In genomic region chr9:3516667-3517330, GRCh38 we compare ENCODE assay signal across 2 cellular contexts.
A peak's percentile ranks its signal among the peaks of the same experiment; 100 is the strongest.
TF ChIP-seq lines count a peak whose summit lies in the region.

No MANE protein-coding gene starts in this region.

TF ChIP-seq in HEK293, 187 proteins besides CTCF, POLR2A, EP300 and RAD21:
- TF ChIP-seq ZNF596 (tag by site-specific recombination; IDR thresholded peaks at IDR 0.05) = 0 out of 2 replicates have a peak, but pooled peaks have one; percentile 55
- TF ChIP-seq, protein P1, sequence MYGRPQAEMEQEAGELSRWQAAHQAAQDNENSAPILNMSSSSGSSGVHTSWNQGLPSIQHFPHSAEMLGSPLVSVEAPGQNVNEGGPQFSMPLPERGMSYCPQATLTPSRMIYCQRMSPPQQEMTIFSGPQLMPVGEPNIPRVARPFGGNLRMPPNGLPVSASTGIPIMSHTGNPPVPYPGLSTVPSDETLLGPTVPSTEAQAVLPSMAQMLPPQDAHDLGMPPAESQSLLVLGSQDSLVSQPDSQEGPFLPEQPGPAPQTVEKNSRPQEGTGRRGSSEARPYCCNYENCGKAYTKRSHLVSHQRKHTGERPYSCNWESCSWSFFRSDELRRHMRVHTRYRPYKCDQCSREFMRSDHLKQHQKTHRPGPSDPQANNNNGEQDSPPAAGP (tag by site-specific recombination; IDR thresholded peaks at IDR 0.05) = no peak

TF ChIP-seq in GM12878, 131 proteins besides CTCF, POLR2A, EP300 and RAD21:
- TF ChIP-seq SRF (IDR thresholded peaks at IDR 0.05; ENCODE audit: low read depth in 2 of 2, low read length in 2 of 2) (no peak), YBX1 (IDR thresholded peaks at IDR 0.05) (no peak), BACH1 (IDR thresholded peaks at IDR 0.05; ENCODE audit: borderline replicate concordance) (no peak), ZNF384 (IDR thresholded peaks at IDR 0.05; ENCODE audit: borderline replicate concordance, low read depth, low read length) (no peak), RELB (IDR thresholded peaks at IDR 0.05; ENCODE audit: low read depth) (no peak), PML (IDR thresholded peaks at IDR 0.05; ENCODE audit: low read length) (no peak), EED (IDR thresholded peaks at IDR 0.05; ENCODE audit: low read depth) (no peak), NBN (IDR thresholded peaks at IDR 0.05) (no peak), WRNIP1 (IDR thresholded peaks at IDR 0.05; ENCODE audit: borderline replicate concordance, low read depth, low read length) (no peak), CHD4 (IDR thresholded peaks at IDR 0.05) (no peak), JUND (IDR thresholded peaks at IDR 0.05; ENCODE audit: low read depth, low read length) (no peak), RFX5 (IDR thresholded peaks at IDR 0.05; ENCODE audit: low read depth, low read length) (no peak), MLLT1 (IDR thresholded peaks at IDR 0.05) (no peak), SIX5 (IDR thresholded peaks at IDR 0.05; ENCODE audit: low read depth, low read length, severe bottlenecking) (no peak), KAT2A (conservative IDR thresholded peaks at IDR 0.05; ENCODE audit: control insufficient read depth, low read depth, low read length) (no peak), CREB1 (IDR thresholded peaks at IDR 0.05; ENCODE audit: low read depth) (no peak), SMAD5 (IDR thresholded peaks at IDR 0.05; ENCODE audit: low read depth) (no peak), ZNF207 (IDR thresholded peaks at IDR 0.05; ENCODE audit: borderline replicate concordance) (no peak)
- TF ChIP-seq, protein P2, sequence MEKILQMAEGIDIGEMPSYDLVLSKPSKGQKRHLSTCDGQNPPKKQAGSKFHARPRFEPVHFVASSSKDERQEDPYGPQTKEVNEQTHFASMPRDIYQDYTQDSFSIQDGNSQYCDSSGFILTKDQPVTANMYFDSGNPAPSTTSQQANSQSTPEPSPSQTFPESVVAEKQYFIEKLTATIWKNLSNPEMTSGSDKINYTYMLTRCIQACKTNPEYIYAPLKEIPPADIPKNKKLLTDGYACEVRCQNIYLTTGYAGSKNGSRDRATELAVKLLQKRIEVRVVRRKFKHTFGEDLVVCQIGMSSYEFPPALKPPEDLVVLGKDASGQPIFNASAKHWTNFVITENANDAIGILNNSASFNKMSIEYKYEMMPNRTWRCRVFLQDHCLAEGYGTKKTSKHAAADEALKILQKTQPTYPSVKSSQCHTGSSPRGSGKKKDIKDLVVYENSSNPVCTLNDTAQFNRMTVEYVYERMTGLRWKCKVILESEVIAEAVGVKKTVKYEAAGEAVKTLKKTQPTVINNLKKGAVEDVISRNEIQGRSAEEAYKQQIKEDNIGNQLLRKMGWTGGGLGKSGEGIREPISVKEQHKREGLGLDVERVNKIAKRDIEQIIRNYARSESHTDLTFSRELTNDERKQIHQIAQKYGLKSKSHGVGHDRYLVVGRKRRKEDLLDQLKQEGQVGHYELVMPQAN (conservative IDR thresholded peaks at IDR 0.05) = no peak
- TF ChIP-seq, protein P3, sequence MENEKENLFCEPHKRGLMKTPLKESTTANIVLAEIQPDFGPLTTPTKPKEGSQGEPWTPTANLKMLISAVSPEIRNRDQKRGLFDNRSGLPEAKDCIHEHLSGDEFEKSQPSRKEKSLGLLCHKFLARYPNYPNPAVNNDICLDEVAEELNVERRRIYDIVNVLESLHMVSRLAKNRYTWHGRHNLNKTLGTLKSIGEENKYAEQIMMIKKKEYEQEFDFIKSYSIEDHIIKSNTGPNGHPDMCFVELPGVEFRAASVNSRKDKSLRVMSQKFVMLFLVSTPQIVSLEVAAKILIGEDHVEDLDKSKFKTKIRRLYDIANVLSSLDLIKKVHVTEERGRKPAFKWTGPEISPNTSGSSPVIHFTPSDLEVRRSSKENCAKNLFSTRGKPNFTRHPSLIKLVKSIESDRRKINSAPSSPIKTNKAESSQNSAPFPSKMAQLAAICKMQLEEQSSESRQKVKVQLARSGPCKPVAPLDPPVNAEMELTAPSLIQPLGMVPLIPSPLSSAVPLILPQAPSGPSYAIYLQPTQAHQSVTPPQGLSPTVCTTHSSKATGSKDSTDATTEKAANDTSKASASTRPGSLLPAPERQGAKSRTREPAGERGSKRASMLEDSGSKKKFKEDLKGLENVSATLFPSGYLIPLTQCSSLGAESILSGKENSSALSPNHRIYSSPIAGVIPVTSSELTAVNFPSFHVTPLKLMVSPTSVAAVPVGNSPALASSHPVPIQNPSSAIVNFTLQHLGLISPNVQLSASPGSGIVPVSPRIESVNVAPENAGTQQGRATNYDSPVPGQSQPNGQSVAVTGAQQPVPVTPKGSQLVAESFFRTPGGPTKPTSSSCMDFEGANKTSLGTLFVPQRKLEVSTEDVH (IDR thresholded peaks at IDR 0.05; ENCODE audit: low read depth, partially characterized antibody) = no peak
TF ChIP-seq in GM12878: peak in this region for 0.
